Comparison of ENCODE assay signal across 22 cellular contexts in genomic region chr11:58067685-58068084, GRCh38. TPM values are rescaled to one million over a fixed set of nuclear protein-coding genes. Genes with fewer than 3 reads are reported as not detected.
A peak's percentile ranks its signal among the peaks of the same experiment; 100 is the strongest.
DNase-seq lines count a peak whose midpoint lies in the region; ATAC-seq and TF ChIP-seq lines count a peak whose summit lies in the region.
"Had no signal": no experiment of that assay in that cellular context is flagged by ENCODE, and none has a peak within 500 bp of the region (broad histone marks: within the 10 kb centered on the region; RNA-seq: fewer than 3 reads in every experiment).

No MANE protein-coding gene starts in this region.

- 60% methylated on average over 4 of the region's 5 CpGs for WGBS in esophagus muscularis mucosa
- WGBS in neuronal stem cell (ENCODE audit: extremely low coverage in 2 of 2, insufficient read length in 2 of 2, insufficient replicate concordance in 1 of 2), 2 donors, result no CpG with 5 or more reads among the region's 5 CpGs

- H3K18ac ChIP-seq in neuronal stem cell (ENCODE audit: low read length), result peak overlapping the region; percentile 19

- H3K23ac ChIP-seq in neuronal stem cell (ENCODE audit: low read depth, low read length, poor library complexity), result peak overlapping the region; percentile 38

- peak overlapping the region; percentile 27 for H2BK15ac ChIP-seq in neuronal stem cell (ENCODE audit: low read length)

- no peak for ATAC-seq in naive thymus-derived CD4-positive, alpha-beta T cell
- ATAC-seq: A549 had no signal

- H3K36me3 Mint-ChIP-seq in naive thymus-derived CD4-positive, alpha-beta T cell, result no peaks in the 10 kb centered on the region
- H3K36me3 Mint-ChIP-seq: CD4-positive, alpha-beta memory T cell had no signal

- no peak overlapping the region for H3K14ac ChIP-seq in neuronal stem cell (ENCODE audit: low read length)

- H3K36me3 ChIP-seq in esophagus muscularis mucosa, result no peaks in the 10 kb centered on the region
- H3K36me3 ChIP-seq in neuronal stem cell (replicated peaks in 1 of 2; ENCODE audit: control insufficient read depth in 2 of 2, insufficient read depth in 2 of 2, low read length in 2 of 2), result no peaks in the 10 kb centered on the region
- H3K36me3 ChIP-seq in naive thymus-derived CD4-positive, alpha-beta T cell (ENCODE audit: control insufficient read depth in 2 of 3, insufficient read depth in 3 of 3, low read length in 3 of 3), result no peaks in the 10 kb centered on the region

- H3K4me2 ChIP-seq in neuronal stem cell (ENCODE audit: insufficient read depth, low read length, poor library complexity, severe bottlenecking), result no peak overlapping the region
- H3K4me2 ChIP-seq: A549 had no signal

- no peak overlapping the region for H4K8ac ChIP-seq in neuronal stem cell (ENCODE audit: low read depth, low read length)

- CTCF ChIA-PET in naive thymus-derived CD4-positive, alpha-beta T cell (lab: Charles Lee), result no interaction called here

- no peak for TF ChIP-seq CTCF in esophagus muscularis mucosa (IDR thresholded peaks at IDR 0.05)

- no peaks in the 10 kb centered on the region for H3K27me3 ChIP-seq in esophagus muscularis mucosa
- no peaks in the 10 kb centered on the region for H3K27me3 ChIP-seq in neuronal stem cell (ENCODE audit: control insufficient read depth in 3 of 3, insufficient read depth in 3 of 3, low read depth in 1 of 3, low read length in 3 of 3)
- no peaks in the 10 kb centered on the region for H3K27me3 ChIP-seq in naive thymus-derived CD4-positive, alpha-beta T cell (ENCODE audit: control insufficient read depth in 2 of 2, insufficient read depth in 2 of 2, low read length in 2 of 2)

- H3K27ac Mint-ChIP-seq in naive thymus-derived CD4-positive, alpha-beta T cell, result no peak overlapping the region
- H3K27ac Mint-ChIP-seq: CD4-positive, alpha-beta memory T cell had no signal

- no peak overlapping the region for H4K91ac ChIP-seq in neuronal stem cell (ENCODE audit: low read depth, low read length, poor library complexity)

- H3K27me3 Mint-ChIP-seq in naive thymus-derived CD4-positive, alpha-beta T cell, result peaks cover 0 to 6% (median 0%) of the 10 kb centered on the region in 5 donors

- no peaks in the 10 kb centered on the region for H3K4me1 Mint-ChIP-seq in naive thymus-derived CD4-positive, alpha-beta T cell
- H3K4me1 Mint-ChIP-seq: CD4-positive, alpha-beta memory T cell had no signal

- H3K4me1 ChIP-seq in esophagus muscularis mucosa (no peaks in the 10 kb centered on the region), neuronal stem cell (ENCODE audit: control insufficient read depth in 2 of 2, insufficient read depth in 1 of 2, low read depth in 1 of 2, low read length in 2 of 2) (no peaks in the 10 kb centered on the region)
- no peaks in the 10 kb centered on the region for H3K4me1 ChIP-seq in naive thymus-derived CD4-positive, alpha-beta T cell (ENCODE audit: control insufficient read depth in 2 of 2, insufficient read depth in 2 of 2, low read length in 2 of 2)
- H3K4me1 ChIP-seq: A549 had no signal

- no peak overlapping the region for H2AFZ ChIP-seq in neuronal stem cell (ENCODE audit: low read length)

- no peak for TF ChIP-seq POLR2A in esophagus muscularis mucosa (IDR thresholded peaks at IDR 0.05; ENCODE audit: low read depth)

- POLR2A ChIA-PET in naive thymus-derived CD4-positive, alpha-beta T cell (lab: Charles Lee), result no interaction called here

- H2BK120ac ChIP-seq in neuronal stem cell (ENCODE audit: low read depth, low read length), result no peak overlapping the region

- peak; percentile 7 for DNase-seq in DMS53 treated with DMSO at 0.1 percent for 48 hours (lab: John Stamatoyannopoulos, UW; ENCODE audit: unreplicated experiment)
- DNase-seq in NCI-H2029 (lab: John Stamatoyannopoulos, UW), result peak; percentile 90
- peak; percentile 89 for DNase-seq in esophagus muscularis mucosa (ENCODE audit: extremely low spot score)
- no peak for DNase-seq in neuronal stem cell (ENCODE audit: low spot score)
- DNase-seq in NCI-H345 (lab: John Stamatoyannopoulos, UW), result no peak
- no peak for DNase-seq in OCI-M2 (lab: John Stamatoyannopoulos, UW; ENCODE audit: unreplicated experiment)
- no peak for DNase-seq in naive thymus-derived CD4-positive, alpha-beta T cell
- no peak for DNase-seq in foreskin melanocyte
- DNase-seq: CD4-positive, alpha-beta memory T cell; DMS79 treated with DMSO at 0.1 percent for 48 hours; H7; Kasumi-1; NCI-H1105; NCI-H1694; NCI-H2107; NCI-H510A treated with DMSO at 0.1 percent for 48 hours; NCI-H82; OCI-M1; RPMI8226; SIG-M5 had no signal

- H3K4me3 Mint-ChIP-seq in naive thymus-derived CD4-positive, alpha-beta T cell, result no peak overlapping the region
- H3K4me3 Mint-ChIP-seq: CD4-positive, alpha-beta memory T cell had no signal

- H3K9me3 Mint-ChIP-seq in naive thymus-derived CD4-positive, alpha-beta T cell, result no peaks in the 10 kb centered on the region
- H3K9me3 Mint-ChIP-seq: CD4-positive, alpha-beta memory T cell had no signal

- no peaks in the 10 kb centered on the region for H3K79me1 ChIP-seq in neuronal stem cell (ENCODE audit: low read depth, low read length)

- intact Hi-C loops in esophagus muscularis mucosa (cut with DNase I), result no loop called here
- intact Hi-C loops in naive thymus-derived CD4-positive, alpha-beta T cell (cut with micrococcal nuclease), result no loop called here

- no peak overlapping the region for H2BK5ac ChIP-seq in neuronal stem cell (ENCODE audit: low read length)

- no peak overlapping the region for H3K9ac ChIP-seq in neuronal stem cell (ENCODE audit: low read depth, low read length, poor library complexity)

- H3K4me3 ChIP-seq in esophagus muscularis mucosa (no peak overlapping the region), neuronal stem cell (ENCODE audit: low read length in 2 of 2) (no peak overlapping the region)
- H3K4me3 ChIP-seq in naive thymus-derived CD4-positive, alpha-beta T cell (ENCODE audit: low read length), result no peak overlapping the region
- H3K4me3 ChIP-seq: A549 had no signal

- no peak overlapping the region for H3K4ac ChIP-seq in neuronal stem cell (ENCODE audit: low read length)

- no peak overlapping the region for H2AK5ac ChIP-seq in neuronal stem cell (ENCODE audit: low read depth, low read length)

- no peak for TF ChIP-seq EP300 in esophagus muscularis mucosa (IDR thresholded peaks at IDR 0.05)

- H3K27ac ChIP-seq in esophagus muscularis mucosa (replicated peaks in 1 of 4) (no peak overlapping the region), neuronal stem cell (replicated peaks; ENCODE audit: low read length) (no peak overlapping the region)
- no peak overlapping the region for H3K27ac ChIP-seq in naive thymus-derived CD4-positive, alpha-beta T cell (ENCODE audit: low read depth, low read length)
- H3K27ac ChIP-seq: A549 had no signal

- H2BK12ac ChIP-seq in neuronal stem cell (ENCODE audit: low read length), result no peak overlapping the region

- H3K9me3 ChIP-seq in esophagus muscularis mucosa (no peaks in the 10 kb centered on the region), neuronal stem cell (replicated peaks in 1 of 2; ENCODE audit: control insufficient read depth in 2 of 2, insufficient read depth in 1 of 2, low read depth in 1 of 2, low read length in 2 of 2) (peaks cover 0 to 2% of the 10 kb centered on the region in 2 donors)
- no peaks in the 10 kb centered on the region for H3K9me3 ChIP-seq in naive thymus-derived CD4-positive, alpha-beta T cell (ENCODE audit: control insufficient read depth in 2 of 3, low read length in 3 of 3)
- H3K9me3 ChIP-seq: A549 had no signal

RNA-seq across cellular contexts. Expression of gene OR6Q1, which starts 36.9 kb away (rescaled TPM):
- not detected for total RNA-seq in esophagus muscularis mucosa
- polyA plus RNA-seq in neuronal stem cell (2013, experiment 1 of 2), result not detected
- not detected for polyA plus RNA-seq in neuronal stem cell (2013, experiment 2 of 2)
- not detected for total RNA-seq in naive thymus-derived CD4-positive, alpha-beta T cell
- not detected for polyA plus RNA-seq in naive thymus-derived CD4-positive, alpha-beta T cell
- total RNA-seq: CD4-positive, alpha-beta memory T cell; H7 had no signal
- polyA plus RNA-seq: A549; BJ; CD4-positive, alpha-beta memory T cell had no signal

RNA-seq across cellular contexts. Expression of gene OR9Q1, which starts 44.0 kb away (rescaled TPM):
- total RNA-seq in esophagus muscularis mucosa, result not detected
- not detected for polyA plus RNA-seq in neuronal stem cell (2013, experiment 1 of 2)
- polyA plus RNA-seq in neuronal stem cell (2013, experiment 2 of 2), result not detected
- total RNA-seq in naive thymus-derived CD4-positive, alpha-beta T cell, result not detected
- polyA plus RNA-seq in naive thymus-derived CD4-positive, alpha-beta T cell, result not detected
- total RNA-seq: CD4-positive, alpha-beta memory T cell; H7 had no signal
- polyA plus RNA-seq: A549; BJ; CD4-positive, alpha-beta memory T cell had no signal

RNA-seq across cellular contexts. Expression of gene OR9I1, which starts 57.6 kb away (rescaled TPM):
- total RNA-seq in esophagus muscularis mucosa, result not detected
- not detected for polyA plus RNA-seq in neuronal stem cell (2013, experiment 1 of 2)
- not detected for polyA plus RNA-seq in neuronal stem cell (2013, experiment 2 of 2)
- not detected for total RNA-seq in naive thymus-derived CD4-positive, alpha-beta T cell
- not detected for polyA plus RNA-seq in naive thymus-derived CD4-positive, alpha-beta T cell
- total RNA-seq: CD4-positive, alpha-beta memory T cell; H7 had no signal
- polyA plus RNA-seq: A549; BJ; CD4-positive, alpha-beta memory T cell had no signal

Comparison
In these comparisons a context has a peak if more than half of its experiments do, and no peak if none do; other contexts are left out.
1. DNase-seq: peak in DMS53 treated with DMSO at 0.1 percent for 48 hours (single experiment), NCI-H2029 (single experiment) and esophagus muscularis mucosa (single experiment); none in neuronal stem cell (single experiment), NCI-H345 (single experiment), OCI-M2 (single experiment), naive thymus-derived CD4-positive, alpha-beta T cell (0 of 9) and foreskin melanocyte (single experiment).